In the genomic region with DNA sequence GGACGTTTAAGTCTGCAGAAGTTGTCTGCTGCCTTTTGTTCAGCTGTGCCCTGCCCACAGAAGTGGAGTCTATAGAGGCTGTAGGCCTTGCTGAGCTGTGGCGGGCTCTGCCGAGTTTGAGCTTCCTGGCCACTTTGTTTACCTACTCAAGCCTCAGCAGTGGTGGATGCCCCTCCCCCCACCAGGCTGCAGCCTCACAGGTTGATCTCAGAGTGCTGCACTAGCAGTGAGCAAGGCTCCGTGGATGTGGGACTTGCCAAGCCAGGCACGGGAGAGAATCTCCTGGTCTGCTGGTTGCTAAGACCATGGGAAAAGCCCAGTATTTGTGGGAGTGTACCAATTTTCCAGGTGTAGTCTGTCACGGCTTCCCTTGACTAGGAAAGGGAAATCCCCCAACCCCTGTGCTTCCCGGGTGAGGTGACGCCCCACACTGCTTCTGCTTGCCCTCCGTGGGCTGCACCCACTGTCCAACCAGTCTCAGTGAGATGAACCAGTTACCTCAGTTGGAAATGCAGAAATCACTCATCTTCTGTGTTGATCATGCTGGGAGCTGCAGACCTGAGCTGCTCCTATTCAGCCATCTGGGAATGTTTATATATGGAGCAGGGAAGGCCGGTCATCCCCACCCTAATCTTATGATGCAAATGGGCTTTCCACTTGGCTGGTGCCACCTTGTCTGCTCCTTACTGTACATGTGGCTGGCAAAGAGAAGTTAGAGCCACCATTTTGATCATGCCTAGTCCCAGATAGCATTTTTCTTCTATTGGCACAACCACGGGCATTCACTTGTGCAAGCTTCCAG, we compare ENCODE assay signal across 13 cellular contexts.
A peak's percentile ranks its signal among the peaks of the same experiment; 100 is the strongest.
DNase-seq lines count a peak whose midpoint lies in the region; ATAC-seq and TF ChIP-seq lines count a peak whose summit lies in the region.
"Had no signal": no experiment of that assay in that cellular context is flagged by ENCODE, and none has a peak within 500 bp of the region (broad histone marks: within the 10 kb centered on the region; RNA-seq: fewer than 3 reads in every experiment).

No MANE protein-coding gene starts in this region.

- H3K4me1 Mint-ChIP-seq in activated CD8-positive, alpha-beta T cell treated with anti-CD3 and anti-CD28 coated beads for 36 hours (ENCODE audit: low read depth): peaks cover 22% of the 10 kb centered on the region
- peaks cover 11% of the 10 kb centered on the region for H3K4me1 Mint-ChIP-seq in neural crest cell
- H3K4me1 Mint-ChIP-seq in stimulated activated effector memory CD8-positive, alpha-beta T cell treated with anti-CD3 and anti-CD28 coated beads, Interleukin-12 subunit alpha, Interleukin-12 subunit beta, amount 100 ng/mL, for 72 hours: no peaks in the 10 kb centered on the region

- intact Hi-C loops in activated CD8-positive, alpha-beta T cell treated with anti-CD3 and anti-CD28 coated beads for 36 hours (cut with micrococcal nuclease): no loop called here

- peaks cover 2% of the 10 kb centered on the region for H3K9me3 Mint-ChIP-seq in activated CD8-positive, alpha-beta T cell treated with anti-CD3 and anti-CD28 coated beads for 36 hours
- H3K9me3 Mint-ChIP-seq in neural crest cell: peaks cover 6% of the 10 kb centered on the region
- H3K9me3 Mint-ChIP-seq in stimulated activated effector memory CD8-positive, alpha-beta T cell treated with anti-CD3 and anti-CD28 coated beads, Interleukin-12 subunit alpha, Interleukin-12 subunit beta, amount 100 ng/mL, for 72 hours: no peaks in the 10 kb centered on the region
- H3K9me3 Mint-ChIP-seq: effector memory CD8-positive, alpha-beta T cell had no signal

- no peak overlapping the region for H3K27ac Mint-ChIP-seq in activated CD8-positive, alpha-beta T cell treated with anti-CD3 and anti-CD28 coated beads for 36 hours
- peak overlapping the region; percentile 23 for H3K27ac Mint-ChIP-seq in neural crest cell (ENCODE audit: unreplicated experiment)
- no peak overlapping the region for H3K27ac Mint-ChIP-seq in stimulated activated effector memory CD8-positive, alpha-beta T cell treated with anti-CD3 and anti-CD28 coated beads, Interleukin-12 subunit alpha, Interleukin-12 subunit beta, amount 100 ng/mL, for 72 hours
- H3K27ac Mint-ChIP-seq: effector memory CD8-positive, alpha-beta T cell had no signal

- no peak overlapping the region for H3K4me3 ChIP-seq in Jurkat, Clone E6-1 (ENCODE audit: low read length)
- H3K4me3 ChIP-seq: ascending aorta, skin epidermis had no signal

- CTCF ChIA-PET in activated CD8-positive, alpha-beta T cell treated with anti-CD3 and anti-CD28 coated beads for 36 hours (lab: Charles Lee): interaction anchor here (1.6 kb wide), 1 partner anchor 191 kb away, joined by 4 read pairs; no protein-coding TSS in a partner anchor

- no peak overlapping the region for H3K4me3 Mint-ChIP-seq in activated CD8-positive, alpha-beta T cell treated with anti-CD3 and anti-CD28 coated beads for 36 hours
- no peak overlapping the region for H3K4me3 Mint-ChIP-seq in neural crest cell
- no peak overlapping the region for H3K4me3 Mint-ChIP-seq in stimulated activated effector memory CD8-positive, alpha-beta T cell treated with anti-CD3 and anti-CD28 coated beads, Interleukin-12 subunit alpha, Interleukin-12 subunit beta, amount 100 ng/mL, for 72 hours
- H3K4me3 Mint-ChIP-seq: effector memory CD8-positive, alpha-beta T cell had no signal

- H3K27me3 Mint-ChIP-seq in activated CD8-positive, alpha-beta T cell treated with anti-CD3 and anti-CD28 coated beads for 36 hours: no peaks in the 10 kb centered on the region
- no peaks in the 10 kb centered on the region for H3K27me3 Mint-ChIP-seq in neural crest cell (ENCODE audit: low read depth)

- DNase-seq in NCI-H2171 treated with DMSO at 0.1 percent for 48 hours (lab: John Stamatoyannopoulos, UW) (peak; percentile 46), NCI-H2171 (lab: John Stamatoyannopoulos, UW) (no peak), neural crest cell (ENCODE audit: low read depth, low spot score) (no peak), HuH-7 (ENCODE audit: low spot score) (no peak)
- peak; percentile 33 for DNase-seq in Jurkat, Clone E6-1 (ENCODE audit: low read depth, low spot score)
- DNase-seq in activated CD8-positive, alpha-beta T cell treated with anti-CD3 and anti-CD28 coated beads for 36 hours: peak; percentile 50
- DNase-seq in stimulated activated effector memory CD8-positive, alpha-beta T cell treated with anti-CD3 and anti-CD28 coated beads, Interleukin-12 subunit alpha, Interleukin-12 subunit beta, amount 100 ng/mL, for 72 hours (ENCODE audit: low spot score in 2 of 2): no peak
- DNase-seq: effector memory CD8-positive, alpha-beta T cell; hippocampal formation; NCI-H1930 had no signal

- POLR2A ChIA-PET in activated CD8-positive, alpha-beta T cell treated with anti-CD3 and anti-CD28 coated beads for 36 hours (lab: Charles Lee): no interaction called here

- no peak for ATAC-seq in activated CD8-positive, alpha-beta T cell treated with anti-CD3 and anti-CD28 coated beads for 36 hours
- no peak for ATAC-seq in esophagus mucosa
- ATAC-seq in stimulated activated effector memory CD8-positive, alpha-beta T cell treated with anti-CD3 and anti-CD28 coated beads, Interleukin-12 subunit alpha, Interleukin-12 subunit beta, amount 100 ng/mL, for 72 hours: no peak
- ATAC-seq: effector memory CD8-positive, alpha-beta T cell had no signal

- no peaks in the 10 kb centered on the region for H3K36me3 Mint-ChIP-seq in activated CD8-positive, alpha-beta T cell treated with anti-CD3 and anti-CD28 coated beads for 36 hours (ENCODE audit: low read depth)
- peaks cover 2% of the 10 kb centered on the region for H3K36me3 Mint-ChIP-seq in neural crest cell (ENCODE audit: low read depth)
- H3K36me3 Mint-ChIP-seq in stimulated activated effector memory CD8-positive, alpha-beta T cell treated with anti-CD3 and anti-CD28 coated beads, Interleukin-12 subunit alpha, Interleukin-12 subunit beta, amount 100 ng/mL, for 72 hours: no peaks in the 10 kb centered on the region

- TF ChIP-seq CTCF in activated CD8-positive, alpha-beta T cell treated with anti-CD3 and anti-CD28 coated beads for 36 hours (IDR thresholded peaks at IDR 0.05): no peak
- TF ChIP-seq CTCF in neural crest cell (conservative IDR thresholded peaks at IDR 0.05): no peak

Comparison
In these comparisons a context has a peak if more than half of its experiments do, and no peak if none do; other contexts are left out.
1. DNase-seq: peak in NCI-H2171 treated with DMSO at 0.1 percent for 48 hours (single experiment), Jurkat, Clone E6-1 (single experiment) and activated CD8-positive, alpha-beta T cell treated with anti-CD3 and anti-CD28 coated beads for 36 hours (single experiment); none in NCI-H2171 (single experiment), neural crest cell (single experiment), stimulated activated effector memory CD8-positive, alpha-beta T cell treated with anti-CD3 and anti-CD28 coated beads, Interleukin-12 subunit alpha, Interleukin-12 subunit beta, amount 100 ng/mL, for 72 hours (0 of 2) and HuH-7 (single experiment).